5 cellular contexts compared by ENCODE assay signal in genomic region chr18:14797969-14798764, GRCh38. TPM values are rescaled to one million over a fixed set of nuclear protein-coding genes. Genes with fewer than 3 reads are reported as not detected.
"Had no signal": no experiment of that assay in that cellular context is flagged by ENCODE, and none has a peak within 500 bp of the region (broad histone marks: within the 10 kb centered on the region; RNA-seq: fewer than 3 reads in every experiment).

No MANE protein-coding gene starts in this region.

RNA-seq across cellular contexts. Expression of gene ANKRD30B, which starts 50.2 kb away (rescaled TPM):
- total RNA-seq: MCF 10A, OCI-LY7, Right ventricle myocardium inferior, SJCRH30, T-cell had no signal
